In the genomic region with DNA sequence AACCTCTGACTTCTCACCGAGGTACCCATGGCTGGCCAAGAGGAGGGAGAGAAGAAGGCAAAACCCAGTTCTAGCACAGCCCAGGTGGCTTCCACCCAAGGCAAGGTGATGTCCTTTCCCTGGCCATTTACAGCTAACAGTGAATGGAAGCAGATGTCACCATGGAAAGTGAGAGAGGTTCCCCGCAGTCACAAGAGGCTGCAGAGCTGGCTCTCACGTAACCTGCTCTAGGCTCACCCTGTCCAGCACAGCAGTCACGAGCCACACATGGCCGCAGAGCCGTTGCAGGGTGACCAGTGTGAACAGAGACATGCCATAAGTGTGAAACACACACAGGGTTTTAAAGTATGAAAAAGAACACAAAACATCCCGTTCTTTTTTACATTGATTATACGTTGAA, we compare ENCODE assay signal across 13 cellular contexts.
"Had no signal": no experiment of that assay in that cellular context is flagged by ENCODE, and none has a peak within 500 bp of the region (broad histone marks: within the 10 kb centered on the region; RNA-seq: fewer than 3 reads in every experiment).

No MANE protein-coding gene starts in this region.

- H3K4me2 ChIP-seq: neural progenitor cell, smooth muscle cell had no signal

- H3K27ac ChIP-seq: neural progenitor cell had no signal

- H3K9ac ChIP-seq: neural progenitor cell had no signal

- H3K9me3 ChIP-seq: pancreas had no signal

- H3K36me3 ChIP-seq: neural progenitor cell had no signal

- ATAC-seq: activated T-helper 17 cell treated with anti-CD3 and anti-CD28 coated beads, Interleukin-2, amount 50 U/mL, for 72 hours; stimulated activated effector memory CD8-positive, alpha-beta T cell treated with anti-CD3 and anti-CD28 coated beads, Interleukin-12 subunit alpha, Interleukin-12 subunit beta, amount 100 ng/mL, for 72 hours; T-helper 17 cell had no signal

- H3K4me3 ChIP-seq: neural progenitor cell, pancreas, smooth muscle cell had no signal

- H3K27me3 ChIP-seq: pancreas had no signal

- H2AFZ ChIP-seq: neural progenitor cell had no signal

- DNase-seq: activated B cell treated with CpG ODN at 0.5 μM for 24 hours; activated CD4-positive, alpha-beta T cell treated with anti-CD3 and anti-CD28 coated beads, Interleukin-2, amount 10 ng/mL, durations not matched to agents 24 days and 14 days; activated naive CD4-positive, alpha-beta T cell treated with anti-CD3 and anti-CD28 coated beads for 36 hours; activated T-cell treated with anti-CD3 and anti-CD28 coated beads for 4 hours; central memory CD4-positive, alpha-beta T cell; glutamatergic neuron; substantia nigra; T-helper 17 cell had no signal

- H3K4me1 ChIP-seq: pancreas had no signal
